1 cellular context compared by ENCODE assay signal in the genomic region with DNA sequence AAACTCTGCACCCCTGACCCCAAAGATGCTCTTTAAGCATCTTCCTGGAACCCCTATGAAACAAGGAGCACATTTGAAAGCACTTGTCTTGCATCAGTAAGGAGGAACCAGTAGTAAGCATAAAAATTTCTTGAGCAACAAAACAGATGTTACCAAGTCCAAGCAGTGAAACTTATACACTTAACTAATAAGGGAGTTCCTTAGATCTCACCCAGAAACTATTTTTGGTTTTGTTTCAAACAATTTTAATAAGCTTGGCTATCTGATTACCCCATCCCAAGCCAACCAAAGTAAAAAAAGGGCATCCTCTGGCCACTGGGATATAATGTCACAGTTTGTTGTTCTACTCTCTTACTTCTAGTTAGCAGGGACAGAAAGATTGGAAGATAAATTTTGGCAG.
TF ChIP-seq lines count a peak whose summit lies in the region.

No MANE protein-coding gene starts in this region.

TF ChIP-seq in IMR-90, 13 proteins besides CTCF, POLR2A, EP300 and RAD21:
- TF ChIP-seq RFX5 (IDR thresholded peaks at IDR 0.05; ENCODE audit: low read depth, low read length) (no peak), SMC3 (IDR thresholded peaks at IDR 0.05; ENCODE audit: low read depth, low read length) (no peak), NFE2L2 (IDR thresholded peaks at IDR 0.05; ENCODE audit: low read depth, low read length) (no peak), CEBPB (IDR thresholded peaks at IDR 0.05; ENCODE audit: low read depth, low read length) (no peak)
- TF ChIP-seq, protein P1, sequence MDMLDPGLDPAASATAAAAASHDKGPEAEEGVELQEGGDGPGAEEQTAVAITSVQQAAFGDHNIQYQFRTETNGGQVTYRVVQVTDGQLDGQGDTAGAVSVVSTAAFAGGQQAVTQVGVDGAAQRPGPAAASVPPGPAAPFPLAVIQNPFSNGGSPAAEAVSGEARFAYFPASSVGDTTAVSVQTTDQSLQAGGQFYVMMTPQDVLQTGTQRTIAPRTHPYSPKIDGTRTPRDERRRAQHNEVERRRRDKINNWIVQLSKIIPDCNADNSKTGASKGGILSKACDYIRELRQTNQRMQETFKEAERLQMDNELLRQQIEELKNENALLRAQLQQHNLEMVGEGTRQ (IDR thresholded peaks at IDR 0.05; ENCODE audit: low read depth, low read length), result no peak
